ENCODE assay signal across 10 cellular contexts in the genomic region with DNA sequence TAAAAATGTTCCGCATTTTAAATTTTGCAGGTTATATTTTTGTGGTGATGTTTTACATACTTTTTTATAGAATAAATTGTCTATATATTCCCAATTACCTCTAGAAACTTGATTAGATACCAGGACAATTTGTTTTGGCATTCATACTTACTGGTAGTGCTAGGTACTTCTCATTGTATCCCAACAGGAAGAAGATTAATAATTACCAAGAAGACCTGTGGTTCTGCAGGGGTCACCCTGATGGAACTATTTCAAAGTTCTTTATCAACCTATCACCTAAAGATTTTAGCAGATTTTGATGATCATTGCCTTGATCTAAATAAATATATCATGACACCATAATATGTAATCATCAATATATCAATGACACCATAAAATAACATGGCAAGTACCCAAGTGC. TPM values are rescaled to one million over a fixed set of nuclear protein-coding genes. Genes with fewer than 3 reads are reported as not detected.
"Had no signal": no experiment of that assay in that cellular context is flagged by ENCODE, and none has a peak within 500 bp of the region (broad histone marks: within the 10 kb centered on the region; RNA-seq: fewer than 3 reads in every experiment).

No MANE protein-coding gene starts in this region.

- H3K4me1 ChIP-seq: HAP-1 had no signal

- H2AFZ ChIP-seq: GM23248 had no signal

- ATAC-seq: HCT116 had no signal

- H3K9ac ChIP-seq: GM23248 had no signal

- H3K4me3 ChIP-seq: GM23248, HAP-1 had no signal

- H3K36me3 ChIP-seq: HAP-1 had no signal

- H3K9me3 ChIP-seq: HAP-1 had no signal

- H3K27ac ChIP-seq: GM23248 had no signal

- DNase-seq: GM23248, GOT3, H7, HFFc6 had no signal

- FAIRE-seq: HTR-8/SVneo had no signal

RNA-seq across cellular contexts. Expression of a gene that starts 22.5 kb away (rescaled TPM):
- total RNA-seq: GM23248, H4, H7, HFFc6, HT-29 had no signal
- polyA plus RNA-seq: GM23248, IgD-negative memory B cell had no signal
